ENCODE assay signal across 1 cellular context in genomic region chr7:117251687-117252086, GRCh38.
TF ChIP-seq lines count a peak whose summit lies in the region.

No MANE protein-coding gene starts in this region.

TF ChIP-seq in GM12878, 131 proteins besides CTCF, POLR2A, EP300 and RAD21 (continued from another document):
- TF ChIP-seq SMAD5 (IDR thresholded peaks at IDR 0.05; ENCODE audit: low read depth) (no peak), MAX (IDR thresholded peaks at IDR 0.05; ENCODE audit: low read depth, low read length) (no peak), PKNOX1 (IDR thresholded peaks at IDR 0.05) (0 out of 2 replicates have a peak, but pooled peaks have one; percentile 22), BCL11A (IDR thresholded peaks at IDR 0.05; ENCODE audit: low read depth, low read length) (peak; percentile 55; the same call in 1 of the 2 replicates), KDM1A (IDR thresholded peaks at IDR 0.05; ENCODE audit: borderline replicate concordance) (no peak)
- TF ChIP-seq, protein P1, sequence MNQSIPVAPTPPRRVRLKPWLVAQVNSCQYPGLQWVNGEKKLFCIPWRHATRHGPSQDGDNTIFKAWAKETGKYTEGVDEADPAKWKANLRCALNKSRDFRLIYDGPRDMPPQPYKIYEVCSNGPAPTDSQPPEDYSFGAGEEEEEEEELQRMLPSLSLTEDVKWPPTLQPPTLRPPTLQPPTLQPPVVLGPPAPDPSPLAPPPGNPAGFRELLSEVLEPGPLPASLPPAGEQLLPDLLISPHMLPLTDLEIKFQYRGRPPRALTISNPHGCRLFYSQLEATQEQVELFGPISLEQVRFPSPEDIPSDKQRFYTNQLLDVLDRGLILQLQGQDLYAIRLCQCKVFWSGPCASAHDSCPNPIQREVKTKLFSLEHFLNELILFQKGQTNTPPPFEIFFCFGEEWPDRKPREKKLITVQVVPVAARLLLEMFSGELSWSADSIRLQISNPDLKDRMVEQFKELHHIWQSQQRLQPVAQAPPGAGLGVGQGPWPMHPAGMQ (IDR thresholded peaks at IDR 0.05; ENCODE audit: borderline replicate concordance): no peak
- TF ChIP-seq, protein P2, sequence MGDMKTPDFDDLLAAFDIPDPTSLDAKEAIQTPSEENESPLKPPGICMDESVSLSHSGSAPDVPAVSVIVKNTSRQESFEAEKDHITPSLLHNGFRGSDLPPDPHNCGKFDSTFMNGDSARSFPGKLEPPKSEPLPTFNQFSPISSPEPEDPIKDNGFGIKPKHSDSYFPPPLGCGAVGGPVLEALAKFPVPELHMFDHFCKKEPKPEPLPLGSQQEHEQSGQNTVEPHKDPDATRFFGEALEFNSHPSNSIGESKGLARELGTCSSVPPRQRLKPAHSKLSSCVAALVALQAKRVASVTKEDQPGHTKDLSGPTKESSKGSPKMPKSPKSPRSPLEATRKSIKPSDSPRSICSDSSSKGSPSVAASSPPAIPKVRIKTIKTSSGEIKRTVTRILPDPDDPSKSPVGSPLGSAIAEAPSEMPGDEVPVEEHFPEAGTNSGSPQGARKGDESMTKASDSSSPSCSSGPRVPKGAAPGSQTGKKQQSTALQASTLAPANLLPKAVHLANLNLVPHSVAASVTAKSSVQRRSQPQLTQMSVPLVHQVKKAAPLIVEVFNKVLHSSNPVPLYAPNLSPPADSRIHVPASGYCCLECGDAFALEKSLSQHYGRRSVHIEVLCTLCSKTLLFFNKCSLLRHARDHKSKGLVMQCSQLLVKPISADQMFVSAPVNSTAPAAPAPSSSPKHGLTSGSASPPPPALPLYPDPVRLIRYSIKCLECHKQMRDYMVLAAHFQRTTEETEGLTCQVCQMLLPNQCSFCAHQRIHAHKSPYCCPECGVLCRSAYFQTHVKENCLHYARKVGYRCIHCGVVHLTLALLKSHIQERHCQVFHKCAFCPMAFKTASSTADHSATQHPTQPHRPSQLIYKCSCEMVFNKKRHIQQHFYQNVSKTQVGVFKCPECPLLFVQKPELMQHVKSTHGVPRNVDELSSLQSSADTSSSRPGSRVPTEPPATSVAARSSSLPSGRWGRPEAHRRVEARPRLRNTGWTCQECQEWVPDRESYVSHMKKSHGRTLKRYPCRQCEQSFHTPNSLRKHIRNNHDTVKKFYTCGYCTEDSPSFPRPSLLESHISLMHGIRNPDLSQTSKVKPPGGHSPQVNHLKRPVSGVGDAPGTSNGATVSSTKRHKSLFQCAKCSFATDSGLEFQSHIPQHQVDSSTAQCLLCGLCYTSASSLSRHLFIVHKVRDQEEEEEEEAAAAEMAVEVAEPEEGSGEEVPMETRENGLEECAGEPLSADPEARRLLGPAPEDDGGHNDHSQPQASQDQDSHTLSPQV (IDR thresholded peaks at IDR 0.05): no peak
